ENCODE assay signal across 12 cellular contexts in the genomic region with DNA sequence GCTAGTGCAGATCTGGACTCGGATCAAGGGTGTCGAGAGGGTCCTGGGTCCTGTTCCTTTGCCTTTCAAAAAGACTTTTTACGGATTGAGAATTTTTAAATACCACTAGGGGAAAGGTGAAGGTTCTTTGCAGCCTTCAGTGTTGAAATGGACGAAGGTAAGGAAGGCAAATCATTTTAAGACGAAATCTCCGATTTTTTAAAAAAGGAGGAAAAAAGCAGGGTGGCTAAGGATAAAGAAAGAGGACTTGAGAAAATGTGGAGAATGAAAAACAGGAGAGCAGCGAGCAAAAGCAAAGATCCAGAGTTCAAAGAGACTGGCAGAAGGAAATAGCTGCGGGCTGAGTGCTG. TPM values are rescaled to one million over a fixed set of nuclear protein-coding genes. Genes with fewer than 3 reads are reported as not detected.
DNase-seq lines count a peak whose midpoint lies in the region; ATAC-seq and TF ChIP-seq lines count a peak whose summit lies in the region.
"Had no signal": no experiment of that assay in that cellular context is flagged by ENCODE, and none has a peak within 500 bp of the region (broad histone marks: within the 10 kb centered on the region; RNA-seq: fewer than 3 reads in every experiment).

No MANE protein-coding gene starts in this region.

- TF ChIP-seq POLR2A in tibial nerve (IDR thresholded peaks at IDR 0.05): no peak

- H3K27ac Mint-ChIP-seq in activated CD8-positive, alpha-beta memory T cell treated with anti-CD3 and anti-CD28 coated beads, Interleukin-2, amount 10 ng/mL, durations not matched to agents 7 days and 5 days: peak overlapping the region; percentile 59
- no peak overlapping the region for H3K27ac Mint-ChIP-seq in T-cell
- H3K27ac Mint-ChIP-seq: activated naive CD4-positive, alpha-beta T cell treated with anti-CD3 and anti-CD28 coated beads, Interleukin-2, amount 50 U/mL, for 72 hours; B cell had no signal

- H3K9me3 Mint-ChIP-seq in activated CD8-positive, alpha-beta memory T cell treated with anti-CD3 and anti-CD28 coated beads, Interleukin-2, amount 10 ng/mL, durations not matched to agents 7 days and 5 days (ENCODE audit: low read depth): peaks cover 3% of the 10 kb centered on the region
- peaks cover 0 to 7% (median 4%) of the 10 kb centered on the region in 3 donors for H3K9me3 Mint-ChIP-seq in T-cell

- peaks cover 9% of the 10 kb centered on the region for H3K36me3 Mint-ChIP-seq in activated CD8-positive, alpha-beta memory T cell treated with anti-CD3 and anti-CD28 coated beads, Interleukin-2, amount 10 ng/mL, durations not matched to agents 7 days and 5 days
- H3K36me3 Mint-ChIP-seq in T-cell: no peaks in the 10 kb centered on the region

- WGBS in tibial nerve, 2 donors: 0 to 1% methylated on average over 8 of the region's 8 CpGs

- no peak overlapping the region for H3K27ac ChIP-seq in mucosa of rectum (ENCODE audit: low read depth in 2 of 2, low read length in 2 of 2)
- peak overlapping the region; percentile 43 to 85 (median 67) for H3K27ac ChIP-seq in tibial nerve

- no peaks in the 10 kb centered on the region for H3K36me3 ChIP-seq in mucosa of rectum (ENCODE audit: control insufficient read depth in 2 of 2, insufficient read depth in 2 of 2, low read length in 2 of 2)
- H3K36me3 ChIP-seq in tibial nerve: no peaks in the 10 kb centered on the region

- no peak overlapping the region for H3K4me3 Mint-ChIP-seq in activated CD8-positive, alpha-beta memory T cell treated with anti-CD3 and anti-CD28 coated beads, Interleukin-2, amount 10 ng/mL, durations not matched to agents 7 days and 5 days
- peak overlapping the region in 1 of 3 donors; percentile 18 for H3K4me3 Mint-ChIP-seq in T-cell
- H3K4me3 Mint-ChIP-seq: B cell had no signal

- peaks cover 9 to 21% of the 10 kb centered on the region in 2 donors for H3K27me3 ChIP-seq in mucosa of rectum (ENCODE audit: control insufficient read depth in 2 of 2, insufficient read depth in 2 of 2, low read length in 2 of 2)
- peaks cover 0 to 6% of the 10 kb centered on the region in 2 donors for H3K27me3 ChIP-seq in tibial nerve

- H3K4me1 ChIP-seq in mucosa of rectum (ENCODE audit: control insufficient read depth in 2 of 2, insufficient read depth in 2 of 2, low read length in 2 of 2) (peaks cover 0 to 2% of the 10 kb centered on the region in 2 donors), tibial nerve (peaks cover 0 to 34% (median 0%) of the 10 kb centered on the region in 4 donors)

- peaks cover 37% of the 10 kb centered on the region for H3K27me3 Mint-ChIP-seq in activated CD8-positive, alpha-beta memory T cell treated with anti-CD3 and anti-CD28 coated beads, Interleukin-2, amount 10 ng/mL, durations not matched to agents 7 days and 5 days
- H3K27me3 Mint-ChIP-seq in T-cell: peaks cover 34 to 39% of the 10 kb centered on the region in 2 donors

- DNase-seq in activated CD8-positive, alpha-beta memory T cell treated with anti-CD3 and anti-CD28 coated beads, Interleukin-2, amount 10 ng/mL, durations not matched to agents 7 days and 5 days: no peak
- DNase-seq in activated CD8-positive, alpha-beta memory T cell treated with anti-CD3 and anti-CD28 coated beads for 24 hours: no peak
- DNase-seq in choroid plexus epithelial cell (ENCODE audit: low read depth): no peak
- DNase-seq in tibial nerve (ENCODE audit: low spot score in 2 of 2): no peak
- no peak for DNase-seq in T-cell
- DNase-seq: NCI-H2227 treated with DMSO at 0.1 percent for 48 hours; stimulated activated CD4-positive, alpha-beta T cell treated with anti-CD3 and anti-CD28 coated beads, Interleukin-2, amount 100 ng/mL, for 24 hours had no signal

- H3K9me3 ChIP-seq in mucosa of rectum (ENCODE audit: control insufficient read depth in 2 of 2, low read length in 2 of 2) (no peaks in the 10 kb centered on the region), tibial nerve (no peaks in the 10 kb centered on the region)

- TF ChIP-seq CTCF in choroid plexus epithelial cell (conservative IDR thresholded peaks at IDR 0.05; ENCODE audit: low read depth, low read length) (no peak), tibial nerve (IDR thresholded peaks at IDR 0.05) (no peak)

- H3K4me3 ChIP-seq in choroid plexus epithelial cell (ENCODE audit: low read depth, low read length) (peak overlapping the region; percentile 60), mucosa of rectum (ENCODE audit: low read length in 2 of 2) (peak overlapping the region; percentile 45 to 61), tibial nerve (peak overlapping the region; percentile 39 to 65 (median 54))

- H3K4me1 Mint-ChIP-seq in activated CD8-positive, alpha-beta memory T cell treated with anti-CD3 and anti-CD28 coated beads, Interleukin-2, amount 10 ng/mL, durations not matched to agents 7 days and 5 days: peaks cover 4% of the 10 kb centered on the region
- peaks cover 0 to 4% (median 3%) of the 10 kb centered on the region in 3 donors for H3K4me1 Mint-ChIP-seq in T-cell

- no peak overlapping the region for H3K9ac ChIP-seq in mucosa of rectum (ENCODE audit: low read depth in 1 of 2, low read length in 2 of 2)

- TF ChIP-seq EP300 in tibial nerve (IDR thresholded peaks at IDR 0.05): no peak

- CTCF ChIA-PET in activated CD8-positive, alpha-beta memory T cell treated with anti-CD3 and anti-CD28 coated beads, Interleukin-2, amount 10 ng/mL, durations not matched to agents 7 days and 5 days (lab: Charles Lee): no interaction called here
- CTCF ChIA-PET in T-cell (lab: Charles Lee): no interaction called here

- POLR2A ChIA-PET in T-cell (lab: Charles Lee): no interaction called here

- ATAC-seq in activated CD8-positive, alpha-beta memory T cell treated with anti-CD3 and anti-CD28 coated beads, Interleukin-2, amount 10 ng/mL, durations not matched to agents 7 days and 5 days: no peak
- no peak for ATAC-seq in GM18861 (IDR thresholded peaks at IDR 0.05; ENCODE audit: unreplicated experiment)
- no peak for ATAC-seq in HG03354 (IDR thresholded peaks at IDR 0.05; ENCODE audit: poor library complexity, severe bottlenecking, unreplicated experiment)
- ATAC-seq in T-cell (replicated peaks in 1 of 4): no peak
- ATAC-seq: activated naive CD4-positive, alpha-beta T cell treated with anti-CD3 and anti-CD28 coated beads, Interleukin-2, amount 50 U/mL, for 72 hours had no signal

RNA-seq across cellular contexts. Expression of gene EPHA5, which starts 0.3 kb away (rescaled TPM):
- not detected for total RNA-seq in activated CD8-positive, alpha-beta memory T cell treated with anti-CD3 and anti-CD28 coated beads, Interleukin-2, amount 10 ng/mL, durations not matched to agents 7 days and 5 days
- total RNA-seq in tibial nerve (1 to 10 TPM; 2.9 to 5.0 (median 4.4) TPM), T-cell (not detected)
- total RNA-seq: activated naive CD4-positive, alpha-beta T cell treated with anti-CD3 and anti-CD28 coated beads, Interleukin-2, amount 50 U/mL, for 72 hours; B cell had no signal

Comparison
In these comparisons a context has a peak if more than half of its experiments do, and no peak if none do; other contexts are left out.
1. H3K27ac ChIP-seq: peak in tibial nerve (4 of 4); none in mucosa of rectum (0 of 2).
2. Peak in every context shown above with its lines, with median percentiles within 50 percentile points of each other: H3K4me3 ChIP-seq.